ENCODE assay signal across 11 cellular contexts in the genomic region with DNA sequence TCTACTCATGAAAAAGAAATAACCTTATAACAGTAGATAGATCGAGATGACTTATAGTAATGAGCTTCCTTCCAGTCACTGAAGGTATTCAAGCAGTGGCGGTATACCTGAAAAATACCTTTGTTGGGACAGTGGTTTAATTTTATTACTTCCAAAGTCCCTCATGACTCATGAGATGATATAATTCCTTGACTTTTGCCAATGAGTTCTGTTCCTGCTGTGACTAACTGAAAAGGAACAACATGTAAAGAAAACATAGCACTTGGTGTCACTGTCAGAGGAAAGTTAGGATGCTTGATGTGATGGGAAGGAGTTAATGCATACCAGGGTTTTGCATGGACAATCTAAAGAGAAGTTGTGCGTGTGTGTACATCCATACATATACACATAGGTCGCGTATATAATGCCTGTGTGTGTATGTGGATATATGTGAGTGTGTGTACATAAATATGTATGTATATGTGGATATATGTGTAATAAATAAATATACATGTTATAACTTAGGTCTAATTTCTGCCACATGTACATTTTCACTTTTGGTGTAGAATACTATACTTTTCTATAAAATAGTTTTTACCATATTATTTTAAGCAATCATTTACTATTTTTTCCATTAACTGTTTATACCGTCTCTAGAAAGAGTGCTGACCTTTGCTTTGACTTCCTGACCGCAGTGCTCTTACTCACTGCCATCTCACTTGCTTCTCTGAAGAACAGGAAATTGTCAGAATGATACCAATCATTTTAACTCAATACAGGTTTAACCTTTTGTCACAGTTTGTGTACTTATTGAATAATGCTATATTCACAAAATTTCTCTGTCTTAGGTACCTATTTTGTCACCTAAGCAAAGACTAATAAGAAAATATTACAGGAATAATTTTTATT. TPM values are rescaled to one million over a fixed set of nuclear protein-coding genes. Genes with fewer than 3 reads are reported as not detected.
DNase-seq lines count a peak whose midpoint lies in the region; ATAC-seq, FAIRE-seq and TF ChIP-seq lines count a peak whose summit lies in the region.
"Had no signal": no experiment of that assay in that cellular context is flagged by ENCODE, and none has a peak within 500 bp of the region (broad histone marks: within the 10 kb centered on the region; RNA-seq: fewer than 3 reads in every experiment).

No MANE protein-coding gene starts in this region.

- H3K36me3 ChIP-seq in GM12878 (ENCODE audit: control insufficient read depth in 2 of 2, insufficient read depth in 2 of 2, low read length in 1 of 2), result peaks cover 0 to 5% of the 10 kb centered on the region in 2 experiments; a peak in 1 of 4 replicates
- peaks cover 25% of the 10 kb centered on the region for H3K36me3 ChIP-seq in Karpas-422 (ENCODE audit: insufficient read depth, low read length)

- no peaks in the 10 kb centered on the region for H3K4me1 ChIP-seq in GM12878 (ENCODE audit: control insufficient read depth, insufficient read depth, low read length)
- no peaks in the 10 kb centered on the region for H3K4me1 ChIP-seq in Karpas-422 (ENCODE audit: low read length)
- H3K4me1 ChIP-seq: left lung had no signal

- no peaks in the 10 kb centered on the region for H3K79me2 ChIP-seq in GM12878 (ENCODE audit: control insufficient read depth, insufficient read depth, low read length)
- H3K79me2 ChIP-seq in Karpas-422 (ENCODE audit: low read length), result peaks cover 18% of the 10 kb centered on the region

- no peaks in the 10 kb centered on the region for H3K9me2 ChIP-seq in Karpas-422 (replicated peaks; ENCODE audit: insufficient read depth, low read length)

- no peaks in the 10 kb centered on the region for H3K27me3 Mint-ChIP-seq in natural killer cell (ENCODE audit: low read depth in 2 of 2)
- H3K27me3 Mint-ChIP-seq in naive thymus-derived CD8-positive, alpha-beta T cell, result no peaks in the 10 kb centered on the region

- H4K20me1 ChIP-seq in GM12878 (ENCODE audit: control insufficient read depth, insufficient read depth) (no peaks in the 10 kb centered on the region), Karpas-422 (ENCODE audit: insufficient read depth, low read depth, low read length) (no peaks in the 10 kb centered on the region)

- no TSS peak for BruUV-seq in GM12878 (replicated peaks; lab: Mats Ljungman, UMichigan)

- in situ Hi-C loops in GM12878 (cut with MboI), result no loop called here

- H3K4me3 Mint-ChIP-seq in natural killer cell, result no peak overlapping the region
- H3K4me3 Mint-ChIP-seq in naive thymus-derived CD8-positive, alpha-beta T cell, result no peak overlapping the region

- H3K36me3 Mint-ChIP-seq in natural killer cell, result peaks cover 8% of the 10 kb centered on the region
- peaks cover 3 to 55% (median 20%) of the 10 kb centered on the region in 3 donors for H3K36me3 Mint-ChIP-seq in naive thymus-derived CD8-positive, alpha-beta T cell

- SMC1A ChIA-PET in GM12878 (lab: Charles Lee; ENCODE audit: uncharacterized antibody, unreplicated experiment), result interaction anchor here (0.9 to 1.5 kb wide), 3 partner anchors 13 to 30 kb away, joined by 3 to 5 read pairs (median 3); partner anchors contain the start of gene PAK2

- H3K9ac ChIP-seq in GM12878 (ENCODE audit: control insufficient read depth, insufficient read depth, low read length) (no peak overlapping the region), Karpas-422 (ENCODE audit: low read length) (no peak overlapping the region)

- H3K27me3 ChIP-seq in GM12878 (replicated peaks in 1 of 2; ENCODE audit: control insufficient read depth in 2 of 2, insufficient read depth in 2 of 2, low read length in 1 of 2) (no peaks in the 10 kb centered on the region), Karpas-422 (ENCODE audit: low read length) (no peaks in the 10 kb centered on the region)
- H3K27me3 ChIP-seq: left lung had no signal

- no peaks in the 10 kb centered on the region for H3K9me3 Mint-ChIP-seq in natural killer cell
- H3K9me3 Mint-ChIP-seq in naive thymus-derived CD8-positive, alpha-beta T cell, result no peaks in the 10 kb centered on the region

- H3K27ac ChIP-seq in RWPE1 (no peak overlapping the region), GM12878 (ENCODE audit: control insufficient read depth, insufficient read depth) (no peak overlapping the region), Karpas-422 (ENCODE audit: low read length) (no peak overlapping the region)
- H3K27ac ChIP-seq: left lung had no signal

- CTCF ChIA-PET in GM10248 (lab: Yijun Ruan, JAX), result interaction anchor here (1.5 kb wide), 1 partner anchor 13 kb away, joined by 3 read pairs; the partner anchor contains the start of gene PAK2
- CTCF ChIA-PET in RWPE1 (lab: Yijun Ruan, JAX), result no interaction called here
- CTCF ChIA-PET in GM12878 (lab: Yijun Ruan, JAX), result no interaction called here

- H3K9me3 ChIP-seq in GM12878 (replicated peaks; ENCODE audit: control insufficient read depth, insufficient read depth, low read length) (no peaks in the 10 kb centered on the region), Karpas-422 (ENCODE audit: low read length) (no peaks in the 10 kb centered on the region)
- H3K9me3 ChIP-seq: left lung had no signal

- no peak overlapping the region for H3K4me3 ChIP-seq in GM12878
- H3K4me3 ChIP-seq in Karpas-422 (ENCODE audit: low read length), result no peak overlapping the region
- H3K4me3 ChIP-seq: K562, left lung had no signal

- intact Hi-C loops in GM12878 (cut with micrococcal nuclease; ENCODE audit: unreplicated experiment) (no loop called here), natural killer cell (cut with micrococcal nuclease) (no loop called here)

- TF ChIP-seq CTCF in GM10248 (IDR thresholded peaks at IDR 0.05; ENCODE audit: control extremely low read depth, extremely low read depth, low read depth, missing control alignments) (no peak), RWPE1 (conservative IDR thresholded peaks at IDR 0.05; ENCODE audit: low read depth) (no peak), GM12878 (IDR thresholded peaks at IDR 0.05 in 2 of 3, conservative IDR thresholded peaks at IDR 0.05 in 1 of 3; ENCODE audit: control insufficient read depth in 2 of 3, extremely low read depth in 1 of 3, insufficient read depth in 1 of 3, low read depth in 3 of 3, low read length in 3 of 3) (no peak), natural killer cell (IDR thresholded peaks at IDR 0.05) (no peak)

- WGBS in GM12878 (ENCODE audit: insufficient coverage, insufficient replicate concordance, low lambda C conversion rate, missing lambda C conversion rate), result 69% methylated on average over 7 of the region's 7 CpGs

- POLR2A ChIA-PET in GM10248 (lab: Yijun Ruan, JAX) (no interaction called here), RWPE1 (lab: Yijun Ruan, JAX; ENCODE audit: low non-redundant PET) (no interaction called here), GM12878 (lab: Charles Lee) (interaction anchor here (0.5 kb wide), 1 partner anchor 138 kb away, joined by 3 read pairs; no protein-coding TSS in a partner anchor)
- POLR2A ChIA-PET in naive thymus-derived CD8-positive, alpha-beta T cell (lab: Charles Lee), result interaction anchor here (1.3 kb wide), 1 partner anchor 15 kb away, joined by 3 read pairs; the partner anchor contains the start of genes CEP19 and PIGX

- H3K4me1 Mint-ChIP-seq in natural killer cell, result peaks cover 11 to 14% of the 10 kb centered on the region in 2 donors
- peaks cover 0 to 8% (median 2%) of the 10 kb centered on the region in 4 donors for H3K4me1 Mint-ChIP-seq in naive thymus-derived CD8-positive, alpha-beta T cell

- H3K4me2 ChIP-seq in GM12878 (ENCODE audit: control insufficient read depth, insufficient read depth) (no peak overlapping the region), Karpas-422 (ENCODE audit: low read depth, low read length, poor library complexity, severe bottlenecking) (no peak overlapping the region)

- FAIRE-seq in GM12878 (lab: Jason Lieb, UNC), result no peak
- FAIRE-seq: K562 had no signal

- RAD21 ChIA-PET in GM12878 (lab: Charles Lee; ENCODE audit: unreplicated experiment), result interaction anchor here (1.4 kb wide), 1 partner anchor 9 kb away, joined by 4 read pairs; no protein-coding TSS in a partner anchor

- DNase-seq in GM10248 (ENCODE audit: extremely low spot score), result peak; percentile 22
- DNase-seq in RWPE1 (ENCODE audit: low spot score), result peak; percentile 14
- DNase-seq in GM12878 (ENCODE audit: low read depth, low spot score), result no peak
- no peak for DNase-seq in natural killer cell
- DNase-seq in DMS153 treated with DMSO at 0.1 percent for 48 hours (lab: John Stamatoyannopoulos, UW; ENCODE audit: unreplicated experiment), result no peak
- DNase-seq in UCSD-AML1 (lab: John Stamatoyannopoulos, UW; ENCODE audit: unreplicated experiment), result no peak
- no peak for DNase-seq in naive thymus-derived CD8-positive, alpha-beta T cell
- no peak for DNase-seq in Karpas-422
- DNase-seq: activated gamma-delta T cell, left lung had no signal

- H2AFZ ChIP-seq in GM12878 (ENCODE audit: control insufficient read depth, low read depth, low read length), result no peak overlapping the region
- no peak overlapping the region for H2AFZ ChIP-seq in Karpas-422 (ENCODE audit: low read length)

- TF ChIP-seq EP300 in GM12878 (IDR thresholded peaks at IDR 0.05; ENCODE audit: borderline replicate concordance in 1 of 2, control insufficient read depth in 1 of 2, low read depth in 2 of 2, low read length in 2 of 2), result no peak

- ATAC-seq in GM12878 (no peak), natural killer cell (peak in 2 of 3 donors; percentile 73 to 79)
- no peak for ATAC-seq in naive thymus-derived CD8-positive, alpha-beta T cell
- ATAC-seq: K562, left lung had no signal

- TF ChIP-seq POLR2A in GM12878 (IDR thresholded peaks at IDR 0.05; ENCODE audit: low read depth, low read length), result no peak

- no peak for TF ChIP-seq RAD21 in GM12878 (IDR thresholded peaks at IDR 0.05; ENCODE audit: insufficient read depth, low read depth, low read length)

- peak overlapping the region; percentile 30 to 65 for H3K27ac Mint-ChIP-seq in natural killer cell
- peak overlapping the region in 2 of 10 donors; percentile 60 to 63 for H3K27ac Mint-ChIP-seq in naive thymus-derived CD8-positive, alpha-beta T cell

RNA-seq across cellular contexts. Expression of gene PAK2, which starts 12.6 kb away (rescaled TPM):
- 30.3 and 31.9 TPM in 2 replicates for total RNA-seq in GM12878 (2013; cell fraction: nucleolus; rRNA removed)
- 13.4 and 15.7 TPM in 2 replicates for total RNA-seq in GM12878 (2014; rRNA removed)
- total RNA-seq in GM12878 (2014; rRNA removed; fragmentation: Illumina TruSeq; extraction: Trizol), result 21.9 and 23.3 TPM in 2 replicates
- total RNA-seq in GM12878 (2021), result 54.5 and 59.1 TPM in 2 replicates
- 23.4 TPM for polyA plus RNA-seq in GM12878 (2011; ENCODE audit: low read depth)
- 44.7 and 46.5 TPM in 2 replicates for polyA plus RNA-seq in GM12878 (2011; rRNA removed)
- polyA plus RNA-seq in GM12878 (2011; cell fraction: cytosol; rRNA removed), result 34.2 and 44.8 TPM in 2 replicates
- polyA plus RNA-seq in GM12878 (2011; cell fraction: nucleus; rRNA removed), result 15.1 and 15.6 TPM in 2 replicates
- 43.8 and 44.0 TPM in 2 replicates for polyA plus RNA-seq in GM12878 (2012)
- polyA plus RNA-seq in GM12878 (2014; fragmentation: Illumina TruSeq; extraction: Trizol), result 43.4 and 52.2 TPM in 2 replicates
- polyA plus RNA-seq in GM12878 (2014; fragmentation: Nextera tagmentation; extraction: Ambion mirVana), result 10 to 100 TPM in 1 of 2 experiments, 1 to 10 TPM in 1; 9.0 to 11.7 TPM
- polyA plus RNA-seq in GM12878 (2014; rRNA removed), result 17.5 and 18.2 TPM in 2 replicates
- polyA plus RNA-seq in GM12878 (2016; fragmentation: Nextera tagmentation; extraction: Ambion mirVana), result 10 to 100 TPM; 32.1 to 35.9 TPM
- polyA minus RNA-seq in GM12878 (2011; rRNA and poly(A)+ RNA removed), result 84.2 and 128 TPM in 2 replicates
- 42.6 and 49.1 TPM in 2 replicates for polyA minus RNA-seq in GM12878 (2011; cell fraction: cytosol; rRNA and poly(A)+ RNA removed)
- 5.1 and 8.1 TPM in 2 replicates for polyA minus RNA-seq in GM12878 (2011; cell fraction: nucleus; rRNA and poly(A)+ RNA removed)
- total RNA-seq in natural killer cell, result 10 to 100 TPM; 64.5 to 68.6 (median 66.4) TPM
- total RNA-seq in naive thymus-derived CD8-positive, alpha-beta T cell, result 10 to 100 TPM; 76.6 to 81.0 TPM
- 10 to 100 TPM; 28.4 to 30.3 (median 30.1) TPM for polyA plus RNA-seq in naive thymus-derived CD8-positive, alpha-beta T cell
- 87.0 and 102 TPM in 2 replicates for total RNA-seq in Karpas-422 (2014; rRNA removed; shearing (Covaris generic); ENCODE audit: low replicate concordance)

RNA-seq across cellular contexts. Expression of gene PIGX, which starts 14.9 kb away (rescaled TPM):
- total RNA-seq in GM12878 (2013; cell fraction: nucleolus; rRNA removed), result 12.4 TPM in 2 replicates
- 23.8 and 31.9 TPM in 2 replicates for total RNA-seq in GM12878 (2014; rRNA removed)
- 22.6 and 22.9 TPM in 2 replicates for total RNA-seq in GM12878 (2014; rRNA removed; fragmentation: Illumina TruSeq; extraction: Trizol)
- total RNA-seq in GM12878 (2021), result 21.8 and 27.1 TPM in 2 replicates
- polyA plus RNA-seq in GM12878 (2011; ENCODE audit: low read depth), result 8.6 TPM
- 17.6 and 26.2 TPM in 2 replicates for polyA plus RNA-seq in GM12878 (2011; rRNA removed)
- polyA plus RNA-seq in GM12878 (2011; cell fraction: cytosol; rRNA removed), result 7.9 and 8.1 TPM in 2 replicates
- 5.1 and 5.5 TPM in 2 replicates for polyA plus RNA-seq in GM12878 (2011; cell fraction: nucleus; rRNA removed)
- 11.6 and 13.9 TPM in 2 replicates for polyA plus RNA-seq in GM12878 (2012)
- polyA plus RNA-seq in GM12878 (2014; fragmentation: Illumina TruSeq; extraction: Trizol), result 25.5 and 29.7 TPM in 2 replicates
- 1 to 10 TPM; 3.8 to 9.7 TPM for polyA plus RNA-seq in GM12878 (2014; fragmentation: Nextera tagmentation; extraction: Ambion mirVana)
- 23.5 and 27.3 TPM in 2 replicates for polyA plus RNA-seq in GM12878 (2014; rRNA removed)
- 10 to 100 TPM in 1 of 2 experiments, 1 to 10 TPM in 1; 5.7 to 40.0 TPM for polyA plus RNA-seq in GM12878 (2016; fragmentation: Nextera tagmentation; extraction: Ambion mirVana)
- 10.5 and 11.1 TPM in 2 replicates for polyA minus RNA-seq in GM12878 (2011; rRNA and poly(A)+ RNA removed)
- 5.1 and 5.5 TPM in 2 replicates for polyA minus RNA-seq in GM12878 (2011; cell fraction: cytosol; rRNA and poly(A)+ RNA removed)
- polyA minus RNA-seq in GM12878 (2011; cell fraction: nucleus; rRNA and poly(A)+ RNA removed), result 5.0 and 5.3 TPM in 2 replicates
- total RNA-seq in natural killer cell, result 10 to 100 TPM; 23.9 to 31.8 (median 24.2) TPM
- 10 to 100 TPM; 15.6 to 16.2 TPM for total RNA-seq in naive thymus-derived CD8-positive, alpha-beta T cell
- polyA plus RNA-seq in naive thymus-derived CD8-positive, alpha-beta T cell, result 10 to 100 TPM; 28.9 to 32.6 (median 32.1) TPM
- total RNA-seq in Karpas-422 (2014; rRNA removed; shearing (Covaris generic); ENCODE audit: low replicate concordance), result 51.3 and 55.6 TPM in 2 replicates

RNA-seq across cellular contexts. Expression of gene CEP19, which starts 15.0 kb away (rescaled TPM):
- total RNA-seq in GM12878 (2013; cell fraction: nucleolus; rRNA removed), result 0.22 and 0.23 TPM in 2 replicates
- total RNA-seq in GM12878 (2014; rRNA removed) (2.0 and 2.5 TPM in 2 replicates), GM12878 (2014; rRNA removed; fragmentation: Illumina TruSeq; extraction: Trizol) (2.7 and 2.9 TPM in 2 replicates), GM12878 (2021) (1.6 and 1.9 TPM in 2 replicates), natural killer cell (1 to 10 TPM in 2 of 3 donors, under 1 TPM in 1; 0.92 to 1.8 (median 1.1) TPM)
- polyA plus RNA-seq in GM12878 (2011; ENCODE audit: low read depth), result 0.76 TPM
- polyA plus RNA-seq in GM12878 (2011; rRNA removed) (1.9 and 2.8 TPM in 2 replicates), GM12878 (2014; fragmentation: Illumina TruSeq; extraction: Trizol) (3.1 and 4.5 TPM in 2 replicates), GM12878 (2014; fragmentation: Nextera tagmentation; extraction: Ambion mirVana) (1 to 10 TPM; 2.4 to 2.8 TPM), GM12878 (2014; rRNA removed) (2.2 and 2.6 TPM in 2 replicates), GM12878 (2016; fragmentation: Nextera tagmentation; extraction: Ambion mirVana) (1 to 10 TPM; 5.6 to 5.9 TPM)
- 0.76 and 0.95 TPM in 2 replicates for polyA plus RNA-seq in GM12878 (2011; cell fraction: cytosol; rRNA removed)
- polyA plus RNA-seq in GM12878 (2011; cell fraction: nucleus; rRNA removed), result 0.23 and 0.24 TPM in 2 replicates
- 1.2 and 2.3 TPM in 2 replicates for polyA plus RNA-seq in GM12878 (2012)
- polyA minus RNA-seq in GM12878 (2011; rRNA and poly(A)+ RNA removed), result 0.41 and 0.73 TPM in 2 replicates
- not detected in 2 replicates for polyA minus RNA-seq in GM12878 (2011; cell fraction: cytosol; rRNA and poly(A)+ RNA removed)
- 0.60 TPM in 1 of 2 replicates, not detected in the other for polyA minus RNA-seq in GM12878 (2011; cell fraction: nucleus; rRNA and poly(A)+ RNA removed)
- total RNA-seq in naive thymus-derived CD8-positive, alpha-beta T cell, result 1 to 10 TPM; 4.6 to 5.1 TPM
- 1 to 10 TPM; 4.4 to 6.9 (median 4.6) TPM for polyA plus RNA-seq in naive thymus-derived CD8-positive, alpha-beta T cell
- 2.6 and 4.0 TPM in 2 replicates for total RNA-seq in Karpas-422 (2014; rRNA removed; shearing (Covaris generic); ENCODE audit: low replicate concordance)

Comparison
In these comparisons a context has a peak if more than half of its experiments do, and no peak if none do; other contexts are left out.
1. DNase-seq: peak in GM10248 (single experiment) and RWPE1 (single experiment); none in GM12878 (single experiment), natural killer cell (single experiment), DMS153 treated with DMSO at 0.1 percent for 48 hours (single experiment), UCSD-AML1 (single experiment), naive thymus-derived CD8-positive, alpha-beta T cell (0 of 10) and Karpas-422 (single experiment).
2. ATAC-seq: peak in natural killer cell (2 of 3); none in GM12878 (single experiment) and naive thymus-derived CD8-positive, alpha-beta T cell (0 of 2).
3. POLR2A ChIA-PET loops: an anchor here in GM12878 (0.5 kb wide) and naive thymus-derived CD8-positive, alpha-beta T cell (1.3 kb wide); none called in GM10248 and RWPE1.